In genomic region chr3:141407043-141407442, GRCh38 we compare ENCODE assay signal across 13 cellular contexts. TPM values are rescaled to one million over a fixed set of nuclear protein-coding genes. Genes with fewer than 3 reads are reported as not detected.
DNase-seq lines count a peak whose midpoint lies in the region; ATAC-seq and TF ChIP-seq lines count a peak whose summit lies in the region.
"Had no signal": no experiment of that assay in that cellular context is flagged by ENCODE, and none has a peak within 500 bp of the region (broad histone marks: within the 10 kb centered on the region; RNA-seq: fewer than 3 reads in every experiment).

No MANE protein-coding gene starts in this region.

- no peak for TF ChIP-seq EP300 in stomach (IDR thresholded peaks at IDR 0.05)

- H3K27me3 ChIP-seq in GM23248 (replicated peaks; ENCODE audit: insufficient read depth) (no peaks in the 10 kb centered on the region), adrenal gland (no peaks in the 10 kb centered on the region), right atrium auricular region (no peaks in the 10 kb centered on the region), stomach (no peaks in the 10 kb centered on the region)
- H3K27me3 ChIP-seq: ovary had no signal

- H3K4me2 ChIP-seq in GM23248 (ENCODE audit: unreplicated experiment) = peak overlapping the region; percentile 89

- no peaks in the 10 kb centered on the region for H4K20me1 ChIP-seq in GM23248 (ENCODE audit: insufficient read depth)

- ATAC-seq in HG02588 (IDR thresholded peaks at IDR 0.05; ENCODE audit: unreplicated experiment) (no peak), GM21529 (IDR thresholded peaks at IDR 0.05; ENCODE audit: unreplicated experiment) (no peak)
- ATAC-seq: PC-3 had no signal

- peak overlapping the region; percentile 92 for H3K27ac ChIP-seq in GM23248
- peak overlapping the region in 4 of 5 donors; percentile 71 to 99 (median 96) for H3K27ac ChIP-seq in adrenal gland
- peak overlapping the region; percentile 98 for H3K27ac ChIP-seq in right atrium auricular region
- peak overlapping the region in 4 of 5 donors; percentile 94 to 100 (median 98) for H3K27ac ChIP-seq in stomach
- H3K27ac ChIP-seq: ovary had no signal

- TF ChIP-seq CTCF in adrenal gland (IDR thresholded peaks at IDR 0.05) (no peak), right atrium auricular region (IDR thresholded peaks at IDR 0.05) (no peak), stomach (IDR thresholded peaks at IDR 0.05) (no peak)

- 1% methylated on average over 4 of the region's 4 CpGs for WGBS in GM23248 (ENCODE audit: low coverage in 1 of 2, low lambda C conversion rate in 2 of 2, missing lambda C conversion rate in 2 of 2), 2 experiments
- 41 to 61% (median 45%) methylated on average over 4 of the region's 4 CpGs for WGBS in adrenal gland, 4 donors
- WGBS in stomach, 5 donors = 54 to 70% (median 67%) methylated on average over 4 of the region's 4 CpGs

- in situ Hi-C loops in GM23248 (cut with MboI) = no loop called here

- no peaks in the 10 kb centered on the region for H3K9me2 ChIP-seq in GM23248 (ENCODE audit: insufficient read depth)

- no peaks in the 10 kb centered on the region for H3K9me3 ChIP-seq in GM23248 (ENCODE audit: low read depth)
- H3K9me3 ChIP-seq in adrenal gland (replicated peaks in 1 of 3) = no peaks in the 10 kb centered on the region
- no peaks in the 10 kb centered on the region for H3K9me3 ChIP-seq in right atrium auricular region
- H3K9me3 ChIP-seq in stomach = no peaks in the 10 kb centered on the region
- H3K9me3 ChIP-seq: ovary had no signal

- H3K36me3 ChIP-seq in GM23248 (ENCODE audit: low read depth) = peaks cover 30% of the 10 kb centered on the region
- peaks cover 0 to 33% of the 10 kb centered on the region in 2 donors for H3K36me3 ChIP-seq in adrenal gland (replicated peaks in 1 of 2)
- H3K36me3 ChIP-seq in right atrium auricular region = peaks cover 31% of the 10 kb centered on the region
- peaks cover 6 to 46% (median 41%) of the 10 kb centered on the region in 4 donors for H3K36me3 ChIP-seq in stomach
- H3K36me3 ChIP-seq: ovary had no signal

- no peak for TF ChIP-seq POLR2A in adrenal gland (IDR thresholded peaks at IDR 0.05)
- no peak for TF ChIP-seq POLR2A in stomach (IDR thresholded peaks at IDR 0.05)

- H3K4me1 ChIP-seq in GM23248 (ENCODE audit: insufficient read depth) = peaks cover 86% of the 10 kb centered on the region
- H3K4me1 ChIP-seq in adrenal gland (replicated peaks in 1 of 2) = peaks cover 72 to 82% of the 10 kb centered on the region in 2 donors
- H3K4me1 ChIP-seq in right atrium auricular region = peaks cover 0 to 78% of the 10 kb centered on the region in 2 donors
- peaks cover 53 to 91% (median 76%) of the 10 kb centered on the region in 4 donors for H3K4me1 ChIP-seq in stomach

- peaks cover 87% of the 10 kb centered on the region for H3K79me2 ChIP-seq in GM23248 (ENCODE audit: insufficient read depth)

- H3F3A ChIP-seq in GM23248 (ENCODE audit: insufficient read depth) = peaks cover 89% of the 10 kb centered on the region

- no peak overlapping the region for H2AFZ ChIP-seq in GM23248

- DNase-seq in GM23248 = peak; percentile 99
- peak; percentile 73 to 89 (median 85) for DNase-seq in adrenal gland
- no peak for DNase-seq in right atrium auricular region (ENCODE audit: low spot score)
- DNase-seq in stomach = no peak
- no peak for DNase-seq in retina
- DNase-seq in NCI-H1694 treated with DMSO at 0.1 percent for 48 hours (lab: John Stamatoyannopoulos, UW) = no peak
- DNase-seq: aorta, GDM1, NCI-H1048, PC-3 had no signal

- intact Hi-C loops in adrenal gland (cut with DNase I) = no loop called here
- intact Hi-C loops in stomach (cut with DNase I; ENCODE audit: low total_unique reads) = no loop called here

- H3K4me3 ChIP-seq in GM23248 = peak overlapping the region; percentile 88
- H3K4me3 ChIP-seq in adrenal gland = no peak overlapping the region
- no peak overlapping the region for H3K4me3 ChIP-seq in right atrium auricular region
- no peak overlapping the region for H3K4me3 ChIP-seq in stomach
- H3K4me3 ChIP-seq: ovary had no signal

- H3K9ac ChIP-seq in GM23248 = peak overlapping the region; percentile 93

RNA-seq across cellular contexts. Expression of gene ZBTB38, which starts 38.7 kb away (rescaled TPM):
- 159 and 175 TPM in 2 replicates for total RNA-seq in GM23248 (2014; rRNA removed; shearing (Covaris generic))
- 107 and 112 TPM in 2 replicates for polyA plus RNA-seq in GM23248 (2016; fragmentation: Nextera tagmentation; extraction: Ambion mirVana)
- total RNA-seq in adrenal gland = 100 to 1,000 TPM; 116 to 231 (median 167) TPM
- polyA plus RNA-seq in adrenal gland = 10 to 100 TPM; 12.0 to 73.9 (median 14.5) TPM
- total RNA-seq in right atrium auricular region = 100 to 1,000 TPM; 120 to 127 TPM
- total RNA-seq in stomach = 100 to 1,000 TPM in 1 of 5 donors, 10 to 100 TPM in 4; 26.9 to 253 (median 64.3) TPM
- polyA plus RNA-seq in stomach = 10 to 100 TPM in 1 of 3 donors, 1 to 10 TPM in 2; 5.3 to 10.7 (median 9.5) TPM

Comparison
In these comparisons a context has a peak if more than half of its experiments do, and no peak if none do; other contexts are left out.
1. DNase-seq: peak in GM23248 (single experiment) and adrenal gland (7 of 7); none in right atrium auricular region (single experiment), stomach (single experiment), retina (single experiment) and NCI-H1694 treated with DMSO at 0.1 percent for 48 hours (single experiment).
2. Peak in every context shown above with its lines, with median percentiles within 50 percentile points of each other: H3K27ac ChIP-seq.